Comparison of ENCODE assay signal across 19 cellular contexts in genomic region chr10:118910702-118911101, GRCh38.
DNase-seq lines count a peak whose midpoint lies in the region; ATAC-seq, FAIRE-seq and TF ChIP-seq lines count a peak whose summit lies in the region.
"Had no signal": no experiment of that assay in that cellular context is flagged by ENCODE, and none has a peak within 500 bp of the region (broad histone marks: within the 10 kb centered on the region; RNA-seq: fewer than 3 reads in every experiment).

No MANE protein-coding gene starts in this region.

- no peak overlapping the region for H3K27ac Mint-ChIP-seq in activated naive CD4-positive, alpha-beta T cell treated with anti-CD3 and anti-CD28 coated beads, Interleukin-2, amount 50 U/mL, for 72 hours
- H3K27ac Mint-ChIP-seq: CD4-positive, alpha-beta T cell had no signal

- H3K27ac ChIP-seq in IMR-90 (ENCODE audit: insufficient read depth, low read length) = no peak overlapping the region; the same call in 1 of the 2 replicates
- H3K27ac ChIP-seq in H1 (ENCODE audit: low read depth, low read length) = no peak overlapping the region
- peak overlapping the region; percentile 8 for H3K27ac ChIP-seq in smooth muscle cell (ENCODE audit: low read depth)
- H3K27ac ChIP-seq: C4-2B, HL-60 had no signal

- no peak for FAIRE-seq in H1 (lab: Jason Lieb, UNC)
- FAIRE-seq: A204.1, GM12878, K562 had no signal

- H2AFZ ChIP-seq in IMR-90 (replicated peaks; ENCODE audit: low read length, poor library complexity) (no peak overlapping the region), H1 (ENCODE audit: low read length) (no peak overlapping the region), smooth muscle cell (ENCODE audit: low read depth) (no peak overlapping the region)

- H4K5ac ChIP-seq in IMR-90 (ENCODE audit: low read depth, low read length) (no peak overlapping the region), H1 (ENCODE audit: insufficient read length, low read depth, low read length) (no peak overlapping the region)

- dilution Hi-C loops in IMR-90 (cut with HindIII; ENCODE audit: low sequenced_read_pairs, unreplicated experiment) = no loop called here

- no peaks in the 10 kb centered on the region for H3K9me3 Mint-ChIP-seq in activated naive CD4-positive, alpha-beta T cell treated with anti-CD3 and anti-CD28 coated beads, Interleukin-2, amount 50 U/mL, for 72 hours
- H3K9me3 Mint-ChIP-seq: CD4-positive, alpha-beta T cell had no signal

- no peak overlapping the region; a peak in 1 of 4 replicates for H4K8ac ChIP-seq in IMR-90 (ENCODE audit: low read depth in 2 of 2, low read length in 2 of 2)
- no peak overlapping the region for H4K8ac ChIP-seq in H1 (ENCODE audit: extremely low read depth, insufficient read depth, low read length)

- no peak overlapping the region for H2BK5ac ChIP-seq in IMR-90 (ENCODE audit: low read depth, low read length, poor library complexity, severe bottlenecking)
- no peak overlapping the region for H2BK5ac ChIP-seq in H1 (ENCODE audit: low read depth, low read length)

- POLR2A ChIA-PET in IMR-90 (lab: Charles Lee; ENCODE audit: unreplicated experiment) = no interaction called here
- POLR2A ChIA-PET in H1 (lab: Charles Lee; ENCODE audit: partially characterized antibody) = no interaction called here

- no TSS peak for BruUV-seq in IMR-90 (replicated peaks; lab: Mats Ljungman, UMichigan)

- H3K79me2 ChIP-seq in H1 (ENCODE audit: control insufficient read depth in 1 of 2, insufficient read depth in 2 of 2, low read length in 2 of 2) = no peaks in the 10 kb centered on the region
- H3K79me2 ChIP-seq in smooth muscle cell (ENCODE audit: low read depth) = no peaks in the 10 kb centered on the region

- H3K23ac ChIP-seq in IMR-90 (ENCODE audit: low read depth, low read length) (no peak overlapping the region), H1 (ENCODE audit: insufficient read length) (no peak overlapping the region)

- H3K14ac ChIP-seq in IMR-90 (replicated peaks; ENCODE audit: low read depth, low read length) (no peak overlapping the region), H1 (ENCODE audit: insufficient read length) (no peak overlapping the region)

- H3K79me1 ChIP-seq in IMR-90 (ENCODE audit: low read depth in 1 of 2, low read length in 2 of 2) = no peaks in the 10 kb centered on the region
- H3K79me1 ChIP-seq in H1 (ENCODE audit: low read depth, low read length) = no peaks in the 10 kb centered on the region

- in situ Hi-C loops in IMR-90 (cut with MboI; ENCODE audit: low sequenced_read_pairs) = no loop called here
- in situ Hi-C loops in KBM-7 (cut with MboI; ENCODE audit: low pct_unique_long_range_greater_than_20kb, low sequenced_read_pairs) = no loop called here

- H3K18ac ChIP-seq in IMR-90 (ENCODE audit: low read depth, low read length) (no peak overlapping the region), H1 (ENCODE audit: extremely low read depth, low read length) (no peak overlapping the region)

- H4K91ac ChIP-seq in IMR-90 (ENCODE audit: insufficient read depth, low read depth, low read length) (peak overlapping the region; percentile 36; the same call in 1 of the 2 replicates), H1 (replicated peaks; ENCODE audit: insufficient read length, low read length) (no peak overlapping the region)

- no peaks in the 10 kb centered on the region for H3K36me3 Mint-ChIP-seq in activated naive CD4-positive, alpha-beta T cell treated with anti-CD3 and anti-CD28 coated beads, Interleukin-2, amount 50 U/mL, for 72 hours

- WGBS in IMR-90 (ENCODE audit: extremely low coverage in 2 of 2, insufficient read length in 1 of 2), 2 experiments = no CpG with 5 or more reads among the region's 7 CpGs
- WGBS in H1 (ENCODE audit: extremely low coverage in 1 of 2, insufficient coverage in 1 of 2, insufficient read length in 1 of 2, insufficient replicate concordance in 2 of 2, low coverage in 1 of 2, low lambda C conversion rate in 2 of 2, missing lambda C conversion rate in 1 of 2), 2 experiments = 96% methylated on average over 7 of the region's 7 CpGs; no CpG with 5 or more reads in 1 of the 2 experiments
- 79% methylated on average over 7 of the region's 7 CpGs for WGBS in smooth muscle cell (ENCODE audit: low lambda C conversion rate)

- TF ChIP-seq CTCF in IMR-90 (conservative IDR thresholded peaks at IDR 0.05; ENCODE audit: low read depth, low read length) = no peak
- TF ChIP-seq CTCF in H1 (IDR thresholded peaks at IDR 0.05; ENCODE audit: control extremely low read depth in 1 of 3, insufficient read depth in 1 of 3, low read depth in 1 of 3, low read length in 3 of 3) = no peak
- TF ChIP-seq CTCF in smooth muscle cell (IDR thresholded peaks at IDR 0.05; ENCODE audit: borderline replicate concordance, insufficient read depth, poor library complexity, severe bottlenecking) = no peak

- H3K56ac ChIP-seq in IMR-90 (ENCODE audit: extremely low read depth, insufficient read depth, low read length) (no peak overlapping the region), H1 (replicated peaks; ENCODE audit: insufficient read length, low read depth, low read length) (no peak overlapping the region)

- H2BK120ac ChIP-seq in IMR-90 (ENCODE audit: low read depth, low read length) (no peak overlapping the region), H1 (replicated peaks; ENCODE audit: low read depth, low read length) (no peak overlapping the region)

- H3K4me3 ChIP-seq in IMR-90 (ENCODE audit: insufficient read depth, low read depth, low read length) (no peak overlapping the region), H1 (ENCODE audit: extremely low read depth in 1 of 4, insufficient read depth in 2 of 4, low read depth in 3 of 4, low read length in 4 of 4) (no peak overlapping the region), smooth muscle cell (no peak overlapping the region)
- H3K4me3 ChIP-seq: GM12878, HAP-1, K562 had no signal

- H3K9me3 ChIP-seq in IMR-90 (ENCODE audit: control insufficient read depth, insufficient read depth, low read length) (no peaks in the 10 kb centered on the region), H1 (ENCODE audit: insufficient read depth in 2 of 2, low read depth in 1 of 2, low read length in 1 of 2) (no peaks in the 10 kb centered on the region), smooth muscle cell (replicated peaks; ENCODE audit: low read depth) (no peaks in the 10 kb centered on the region)
- H3K9me3 ChIP-seq: HAP-1 had no signal

- H3K36me3 ChIP-seq in IMR-90 (ENCODE audit: control insufficient read depth, insufficient read depth, low read length) (no peaks in the 10 kb centered on the region), H1 (ENCODE audit: control insufficient read depth in 2 of 4, insufficient read depth in 4 of 4, low read length in 3 of 4) (no peaks in the 10 kb centered on the region), smooth muscle cell (ENCODE audit: low read depth) (no peaks in the 10 kb centered on the region)
- H3K36me3 ChIP-seq: HAP-1 had no signal

- H2BK15ac ChIP-seq in IMR-90 (ENCODE audit: low read depth, low read length) (no peak overlapping the region), H1 (ENCODE audit: low read length) (no peak overlapping the region)

- H3K9ac ChIP-seq in IMR-90 (ENCODE audit: low read depth, low read length) (no peak overlapping the region), H1 (replicated peaks in 1 of 4; ENCODE audit: extremely low read depth in 1 of 4, low read depth in 3 of 4, low read length in 3 of 4) (no peak overlapping the region), smooth muscle cell (ENCODE audit: low read depth) (no peak overlapping the region)

- no peak for TF ChIP-seq EP300 in H1 (IDR thresholded peaks at IDR 0.05; ENCODE audit: borderline replicate concordance in 1 of 2, low read depth in 2 of 2, low read length in 2 of 2)

- H3K23me2 ChIP-seq in H1 (ENCODE audit: low read depth, low read length) = peaks cover 1% of the 10 kb centered on the region; the same call in 1 of the 2 replicates

- H2BK12ac ChIP-seq in H1 (ENCODE audit: low read depth, low read length) = no peak overlapping the region

- H3K9me1 ChIP-seq in IMR-90 (ENCODE audit: insufficient read depth, low read length) = no peaks in the 10 kb centered on the region

- intact Hi-C loops in IMR-90 (cut with micrococcal nuclease) = no loop called here
- intact Hi-C loops in posterior vena cava (cut with DNase I) = no loop called here

- CTCF ChIA-PET in IMR-90 (lab: Yijun Ruan, JAX) = no interaction called here
- CTCF ChIA-PET in H1 (lab: Charles Lee; ENCODE audit: partially characterized antibody) = interaction anchor here (0.6 to 0.7 kb wide), 2 partner anchors 14 to 26 kb away, joined by 3 read pairs; no protein-coding TSS in a partner anchor

- H3K4ac ChIP-seq in IMR-90 (ENCODE audit: low read depth, low read length) (peak overlapping the region; percentile 13; the same call in 1 of the 2 replicates), H1 (replicated peaks; ENCODE audit: insufficient read length, low read depth, low read length) (peak overlapping the region; percentile 69)

- H3K4me2 ChIP-seq in IMR-90 (ENCODE audit: low read depth, low read length) (no peak overlapping the region), H1 (ENCODE audit: insufficient read depth in 1 of 2, low read depth in 2 of 2, low read length in 2 of 2) (no peak overlapping the region), smooth muscle cell (peak overlapping the region; percentile 41)

- DNase-seq in IMR-90 (no peak), H1 (ENCODE audit: low read depth in 1 of 2, low spot score in 2 of 2) (no peak), islet precursor cell (peak; percentile 47), smooth muscle cell (lab: John Stamatoyannopoulos, UW; ENCODE audit: unreplicated experiment) (no peak), KBM-7 (no peak), posterior vena cava (ENCODE audit: low spot score) (no peak)
- DNase-seq in activated naive CD4-positive, alpha-beta T cell treated with anti-CD3 and anti-CD28 coated beads, Interleukin-2, amount 50 U/mL, for 72 hours (ENCODE audit: low spot score in 2 of 2) = no peak
- DNase-seq: AML-193; CD4-positive, alpha-beta T cell; DMS153; DND-41; GOT3 had no signal

- H4K20me1 ChIP-seq in IMR-90 (ENCODE audit: insufficient read depth, low read length) (no peaks in the 10 kb centered on the region), H1 (replicated peaks in 1 of 2; ENCODE audit: control insufficient read depth in 1 of 2, insufficient read depth in 2 of 2, low read length in 2 of 2) (no peaks in the 10 kb centered on the region), smooth muscle cell (ENCODE audit: low read depth) (no peaks in the 10 kb centered on the region)

- no peaks in the 10 kb centered on the region for H3F3A ChIP-seq in smooth muscle cell (ENCODE audit: low read depth)

- peaks cover 12% of the 10 kb centered on the region for H3K4me1 ChIP-seq in IMR-90 (ENCODE audit: control insufficient read depth, insufficient read depth, low read length)
- H3K4me1 ChIP-seq in H1 (replicated peaks in 1 of 4; ENCODE audit: control insufficient read depth in 3 of 4, insufficient read depth in 4 of 4, low read length in 3 of 4) = peaks cover 0 to 3% (median 0%) of the 10 kb centered on the region in 4 experiments; a peak in 1 of 7 replicates
- no peaks in the 10 kb centered on the region for H3K4me1 ChIP-seq in smooth muscle cell (ENCODE audit: low read depth)
- H3K4me1 ChIP-seq: HAP-1 had no signal

- H2AK5ac ChIP-seq in IMR-90 (ENCODE audit: low read depth, low read length) (0 out of 2 replicates have a peak overlapping the region, but pooled peaks have one; percentile 8), H1 (ENCODE audit: low read depth, low read length) (no peak overlapping the region)

- TF ChIP-seq POLR2A in IMR-90 (IDR thresholded peaks at IDR 0.05; ENCODE audit: low read depth, low read length) (no peak), H1 (IDR thresholded peaks at IDR 0.05; ENCODE audit: control extremely low read depth in 1 of 2, low read depth in 2 of 2, low read length in 2 of 2) (no peak)

- H2BK20ac ChIP-seq in IMR-90 (ENCODE audit: low read depth, low read length) (no peak overlapping the region), H1 (ENCODE audit: low read length) (no peak overlapping the region)

- H3K27me3 ChIP-seq in IMR-90 (ENCODE audit: control insufficient read depth, insufficient read depth, low read length) (no peaks in the 10 kb centered on the region), H1 (replicated peaks in 1 of 4; ENCODE audit: control insufficient read depth in 3 of 4, extremely low read depth in 1 of 4, insufficient read depth in 3 of 4, low read length in 3 of 4) (no peaks in the 10 kb centered on the region), smooth muscle cell (ENCODE audit: low read depth) (no peaks in the 10 kb centered on the region)

- ATAC-seq in IMR-90 (ENCODE audit: low read depth) (no peak), HG03442 (IDR thresholded peaks at IDR 0.05; ENCODE audit: unreplicated experiment) (no peak)
- no peak for ATAC-seq in activated naive CD4-positive, alpha-beta T cell treated with anti-CD3 and anti-CD28 coated beads, Interleukin-2, amount 50 U/mL, for 72 hours
- ATAC-seq: GM12878, K562 had no signal

- no peak overlapping the region for H2AK9ac ChIP-seq in IMR-90 (replicated peaks; ENCODE audit: low read depth, low read length, poor library complexity)

- TF ChIP-seq RAD21 in IMR-90 (IDR thresholded peaks at IDR 0.05; ENCODE audit: low read length) (no peak), H1 (IDR thresholded peaks at IDR 0.05 in 1 of 2, conservative IDR thresholded peaks at IDR 0.05 in 1 of 2; ENCODE audit: low read depth in 2 of 2, low read length in 2 of 2) (no peak)
